ENCODE assay signal across 11 cellular contexts in genomic region chr6:169487579-169488205, GRCh38.
DNase-seq lines count a peak whose midpoint lies in the region; ATAC-seq, FAIRE-seq and TF ChIP-seq lines count a peak whose summit lies in the region.
"Had no signal": no experiment of that assay in that cellular context is flagged by ENCODE, and none has a peak within 500 bp of the region (broad histone marks: within the 10 kb centered on the region; RNA-seq: fewer than 3 reads in every experiment).

No MANE protein-coding gene starts in this region.

- DNase-seq in A673 (ENCODE audit: low spot score), result no peak
- no peak for DNase-seq in HCT116 (ENCODE audit: low read depth, low spot score)
- no peak for DNase-seq in brain microvascular endothelial cell
- DNase-seq in left kidney (ENCODE audit: low read depth, low spot score), result peak; percentile 60
- DNase-seq in GM13977 (ENCODE audit: low spot score), result no peak
- DNase-seq in D721Med (ENCODE audit: insufficient read length, low spot score), result no peak
- DNase-seq in HPDE6-E6E7 (ENCODE audit: extremely low spot score), result no peak
- no peak for DNase-seq in RKO (ENCODE audit: low spot score)
- DNase-seq: thyroid gland had no signal

- no peak for ATAC-seq in HCT116

- BruUV-seq in A673 (replicated peaks; lab: Mats Ljungman, UMichigan) (no TSS peak), HCT116 (replicated peaks; lab: Mats Ljungman, UMichigan) (no TSS peak)

- no peak overlapping the region for H2AFZ ChIP-seq in HCT116 (ENCODE audit: low read depth, low read length, poor library complexity, severe bottlenecking)

- no peaks in the 10 kb centered on the region for H3K9me2 ChIP-seq in HCT116 (ENCODE audit: insufficient read depth)

- 0 out of 2 replicates have a peak, but pooled peaks have one; percentile 8 for TF ChIP-seq CTCF in A673 (conservative IDR thresholded peaks at IDR 0.05; ENCODE audit: low read depth, low read length)
- TF ChIP-seq CTCF in HCT116 (IDR thresholded peaks at IDR 0.05 in 2 of 3, conservative IDR thresholded peaks at IDR 0.05 in 1 of 3; ENCODE audit: borderline replicate concordance in 1 of 3, insufficient read depth in 1 of 3, low read depth in 2 of 3, low read length in 2 of 3), result peak in 1 of 3 experiments; percentile 21; a peak in 1 of 6 replicates
- TF ChIP-seq CTCF in brain microvascular endothelial cell (IDR thresholded peaks at IDR 0.05; ENCODE audit: low read depth, low read length, missing control alignments), result peak; percentile 51
- no peak for TF ChIP-seq CTCF in GM13977 (IDR thresholded peaks at IDR 0.05; ENCODE audit: extremely low read depth, insufficient read depth, missing control alignments)
- TF ChIP-seq CTCF in D721Med (IDR thresholded peaks at IDR 0.05; ENCODE audit: insufficient read depth, missing control alignments), result no peak

- H3K9me3 ChIP-seq in A673 (ENCODE audit: low read depth, low read length, poor library complexity, severe bottlenecking) (no peaks in the 10 kb centered on the region), HCT116 (ENCODE audit: control insufficient read depth in 1 of 2, insufficient read depth in 1 of 2, low read depth in 1 of 2, low read length in 2 of 2) (no peaks in the 10 kb centered on the region)
- H3K9me3 ChIP-seq: thyroid gland had no signal

- TF ChIP-seq RAD21 in HCT116 (IDR thresholded peaks at IDR 0.05; ENCODE audit: low read depth), result peak; percentile 50

- intact Hi-C loops in A673 (cut with micrococcal nuclease; ENCODE audit: unreplicated experiment), result no loop called here
- intact Hi-C loops in HCT116 (cut with micrococcal nuclease), result no loop called here

- H3K4me2 ChIP-seq in HCT116 (ENCODE audit: low read length), result no peak overlapping the region
- H3K4me2 ChIP-seq: KMS-11 had no signal

- CTCF ChIA-PET in A673 (lab: Charles Lee), result no interaction called here
- CTCF ChIA-PET in HCT116 (lab: Charles Lee), result no interaction called here

- H3K79me2 ChIP-seq in HCT116 (ENCODE audit: insufficient read depth, low read length), result no peaks in the 10 kb centered on the region

- no peaks in the 10 kb centered on the region for H3K4me1 ChIP-seq in A673 (ENCODE audit: insufficient read depth, low read length, poor library complexity, severe bottlenecking)
- no peaks in the 10 kb centered on the region for H3K4me1 ChIP-seq in HCT116 (ENCODE audit: control insufficient read depth in 1 of 2, insufficient read depth in 2 of 2, low read length in 2 of 2)
- H3K4me1 ChIP-seq: SJCRH30, thyroid gland had no signal

- no peaks in the 10 kb centered on the region for H3K27me3 ChIP-seq in A673 (replicated peaks; ENCODE audit: insufficient read depth, low read depth, low read length, poor library complexity)
- no peaks in the 10 kb centered on the region for H3K27me3 ChIP-seq in HCT116 (ENCODE audit: insufficient read depth, low read length)
- H3K27me3 ChIP-seq in brain microvascular endothelial cell (replicated peaks), result no peaks in the 10 kb centered on the region
- H3K27me3 ChIP-seq: SJCRH30, thyroid gland had no signal

- RAD21 ChIA-PET in HCT116 (lab: Charles Lee; ENCODE audit: low non-redundant PET in 1 of 2, low total read pairs in 2 of 2, uncharacterized antibody in 2 of 2, unreplicated experiment in 2 of 2), result no interaction called here

- H3K4me3 ChIP-seq in A673 (ENCODE audit: low read depth, low read length, poor library complexity, severe bottlenecking) (no peak overlapping the region), HCT116 (replicated peaks in 1 of 2; ENCODE audit: low read depth in 1 of 2, low read length in 2 of 2) (no peak overlapping the region), brain microvascular endothelial cell (ENCODE audit: low read depth, low read length) (no peak overlapping the region)
- H3K4me3 ChIP-seq: SJCRH30, thyroid gland had no signal

- no peak for TF ChIP-seq POLR2A in HCT116 (IDR thresholded peaks at IDR 0.05; ENCODE audit: borderline replicate concordance, extremely low read depth, insufficient read depth, insufficient read length)

- H3K36me3 ChIP-seq in A673 (ENCODE audit: insufficient read depth, low read length, poor library complexity, severe bottlenecking), result no peaks in the 10 kb centered on the region
- no peaks in the 10 kb centered on the region for H3K36me3 ChIP-seq in HCT116 (ENCODE audit: control insufficient read depth in 1 of 2, insufficient read depth in 2 of 2, low read length in 2 of 2)
- no peaks in the 10 kb centered on the region for H3K36me3 ChIP-seq in brain microvascular endothelial cell (replicated peaks)
- H3K36me3 ChIP-seq: SJCRH30, thyroid gland had no signal

- FAIRE-seq in D721Med (lab: Jason Lieb, UNC), result no peak

- POLR2A ChIA-PET in A673 (lab: Charles Lee; ENCODE audit: low non-redundant PET), result no interaction called here
- POLR2A ChIA-PET in HCT116 (lab: Charles Lee), result no interaction called here

- no peak overlapping the region for H3K9ac ChIP-seq in HCT116 (ENCODE audit: low read length)
- H3K9ac ChIP-seq: KMS-11 had no signal

- no peaks in the 10 kb centered on the region for H4K20me1 ChIP-seq in HCT116 (ENCODE audit: insufficient read depth)

- in situ Hi-C loops in brain microvascular endothelial cell (cut with HindIII; ENCODE audit: low pct_ligation_motif_present, low sequenced_read_pairs) (no loop called here), GM13977 (cut with MboI; ENCODE audit: low pct_unique_long_range_greater_than_20kb, low sequenced_read_pairs, unreplicated experiment) (no loop called here)

- H3K27ac ChIP-seq in A673 (ENCODE audit: low read depth, low read length, poor library complexity, severe bottlenecking) (no peak overlapping the region), HCT116 (ENCODE audit: low read depth, low read length) (no peak overlapping the region), brain microvascular endothelial cell (no peak overlapping the region)
- H3K27ac ChIP-seq: KMS-11, SJCRH30, thyroid gland had no signal

TF ChIP-seq in HCT116, 20 proteins besides CTCF, POLR2A, EP300 and RAD21:
- TF ChIP-seq YY1 (IDR thresholded peaks at IDR 0.05; ENCODE audit: extremely low read depth, insufficient replicate concordance, low read depth, low read length) (no peak), EZH2 (IDR thresholded peaks at IDR 0.05) (no peak), MAX (IDR thresholded peaks at IDR 0.05) (no peak), ATF3 (IDR thresholded peaks at IDR 0.05) (no peak), EGR1 (IDR thresholded peaks at IDR 0.05; ENCODE audit: low read depth) (no peak), ZFX (IDR thresholded peaks at IDR 0.05) (no peak)

Comparison
In these comparisons a context has a peak if more than half of its experiments do, and no peak if none do; other contexts are left out.
1. CTCF ChIP-seq: peak in A673 (single experiment) and brain microvascular endothelial cell (single experiment); none in GM13977 (single experiment) and D721Med (single experiment).